In genomic region chr1:17561252-17561558, GRCh38 we compare ENCODE assay signal across 13 cellular contexts. TPM values are rescaled to one million over a fixed set of nuclear protein-coding genes. Genes with fewer than 3 reads are reported as not detected.
DNase-seq lines count a peak whose midpoint lies in the region; ATAC-seq and TF ChIP-seq lines count a peak whose summit lies in the region.
"Had no signal": no experiment of that assay in that cellular context is flagged by ENCODE, and none has a peak within 500 bp of the region (broad histone marks: within the 10 kb centered on the region; RNA-seq: fewer than 3 reads in every experiment).

No MANE protein-coding gene starts in this region.

- no peak for TF ChIP-seq CTCF in fibroblast of the aortic adventitia (IDR thresholded peaks at IDR 0.05; ENCODE audit: insufficient read depth, low read length)

- no peak overlapping the region for H2BK15ac ChIP-seq in neuronal stem cell (ENCODE audit: low read length)

- no peak overlapping the region for H3K4me2 ChIP-seq in neuronal stem cell (ENCODE audit: insufficient read depth, low read length, poor library complexity, severe bottlenecking)

- no peak overlapping the region for H4K8ac ChIP-seq in neuronal stem cell (ENCODE audit: low read depth, low read length)

- no peak overlapping the region for H2BK120ac ChIP-seq in neuronal stem cell (ENCODE audit: low read depth, low read length)

- ATAC-seq in GM18909 (IDR thresholded peaks at IDR 0.05; ENCODE audit: poor library complexity, unreplicated experiment) = no peak
- ATAC-seq: stimulated activated naive CD8-positive, alpha-beta T cell treated with anti-CD3 and anti-CD28 coated beads, Interleukin-15, amount 100 ng/mL, for 72 hours; WTC11 had no signal

- H3K18ac ChIP-seq in neuronal stem cell (ENCODE audit: low read length) = no peak overlapping the region

- DNase-seq in DMS 273 (lab: John Stamatoyannopoulos, UW; ENCODE audit: unreplicated experiment) (peak; percentile 42), DMS 273 treated with DMSO at 0.1 percent for 48 hours (lab: John Stamatoyannopoulos, UW) (no peak), fibroblast of the aortic adventitia (ENCODE audit: low read depth) (no peak), neuronal stem cell (ENCODE audit: low spot score) (no peak), OCI-M1 (lab: John Stamatoyannopoulos, UW) (no peak), mucosa of gallbladder (ENCODE audit: low spot score) (no peak)
- DNase-seq: activated effector memory CD4-positive, alpha-beta T cell treated with anti-CD3 and anti-CD28 coated beads, Interleukin-2, amount 50 U/mL, for 16 hours; NCI-H146; stimulated activated naive CD8-positive, alpha-beta T cell treated with anti-CD3 and anti-CD28 coated beads, Interleukin-15, amount 100 ng/mL, for 72 hours had no signal

- H3K9me3 ChIP-seq in neuronal stem cell (replicated peaks in 1 of 2; ENCODE audit: control insufficient read depth in 2 of 2, insufficient read depth in 1 of 2, low read depth in 1 of 2, low read length in 2 of 2) = no peaks in the 10 kb centered on the region

- H3K4ac ChIP-seq in neuronal stem cell (ENCODE audit: low read length) = no peak overlapping the region

- WGBS in neuronal stem cell (ENCODE audit: extremely low coverage in 2 of 2, insufficient read length in 2 of 2, insufficient replicate concordance in 1 of 2), 2 donors = no CpG with 5 or more reads among the region's 9 CpGs
- WGBS in urinary bladder = 62% methylated on average over 9 of the region's 9 CpGs

- H3K23ac ChIP-seq in neuronal stem cell (ENCODE audit: low read depth, low read length, poor library complexity) = no peak overlapping the region

- no peak overlapping the region for H2BK5ac ChIP-seq in neuronal stem cell (ENCODE audit: low read length)

- H2AFZ ChIP-seq in neuronal stem cell (ENCODE audit: low read length) = no peak overlapping the region

- H3K79me1 ChIP-seq in neuronal stem cell (ENCODE audit: low read depth, low read length) = peaks cover 9% of the 10 kb centered on the region

- H3K4me3 ChIP-seq in fibroblast of the aortic adventitia (ENCODE audit: low read depth, low read length) (peak overlapping the region; percentile 22), neuronal stem cell (ENCODE audit: low read length in 2 of 2) (no peak overlapping the region), urinary bladder (ENCODE audit: low read depth, low read length) (no peak overlapping the region)

- H2BK12ac ChIP-seq in neuronal stem cell (ENCODE audit: low read length) = no peak overlapping the region

- H3K36me3 ChIP-seq in neuronal stem cell (replicated peaks in 1 of 2; ENCODE audit: control insufficient read depth in 2 of 2, insufficient read depth in 2 of 2, low read length in 2 of 2) = no peaks in the 10 kb centered on the region
- H3K36me3 ChIP-seq in urinary bladder (ENCODE audit: insufficient read depth) = no peaks in the 10 kb centered on the region

- H3K27ac ChIP-seq in neuronal stem cell (replicated peaks; ENCODE audit: low read length) (no peak overlapping the region), urinary bladder (ENCODE audit: low read depth) (peak overlapping the region; percentile 81)
- H3K27ac ChIP-seq: 22Rv1 had no signal

- no peak overlapping the region for H4K91ac ChIP-seq in neuronal stem cell (ENCODE audit: low read depth, low read length, poor library complexity)

- no peak overlapping the region for H2AK5ac ChIP-seq in neuronal stem cell (ENCODE audit: low read depth, low read length)

- H3K14ac ChIP-seq in neuronal stem cell (ENCODE audit: low read length) = no peak overlapping the region

- no peaks in the 10 kb centered on the region for H3K27me3 ChIP-seq in neuronal stem cell (ENCODE audit: control insufficient read depth in 3 of 3, insufficient read depth in 3 of 3, low read depth in 1 of 3, low read length in 3 of 3)

- peak overlapping the region; percentile 39 for H3K9ac ChIP-seq in neuronal stem cell (ENCODE audit: low read depth, low read length, poor library complexity)

- H3K4me1 ChIP-seq in neuronal stem cell (ENCODE audit: control insufficient read depth in 2 of 2, insufficient read depth in 1 of 2, low read depth in 1 of 2, low read length in 2 of 2) (peaks cover 26 to 30% of the 10 kb centered on the region in 2 donors), urinary bladder (ENCODE audit: insufficient read depth) (no peaks in the 10 kb centered on the region)

RNA-seq across cellular contexts. Expression of gene ARHGEF10L, which starts 21.7 kb away (rescaled TPM):
- total RNA-seq in fibroblast of the aortic adventitia (ENCODE audit: low replicate concordance) (13.6 and 23.9 TPM in 2 replicates), urinary bladder (26.5 TPM), mucosa of gallbladder (53.0 TPM)
- 14.6 TPM for polyA plus RNA-seq in neuronal stem cell (2013, experiment 1 of 2)
- polyA plus RNA-seq in neuronal stem cell (2013, experiment 2 of 2) = 14.8 TPM
- 41.4 TPM for polyA plus RNA-seq in urinary bladder
